Comparison of ENCODE assay signal across 7 cellular contexts in the genomic region with DNA sequence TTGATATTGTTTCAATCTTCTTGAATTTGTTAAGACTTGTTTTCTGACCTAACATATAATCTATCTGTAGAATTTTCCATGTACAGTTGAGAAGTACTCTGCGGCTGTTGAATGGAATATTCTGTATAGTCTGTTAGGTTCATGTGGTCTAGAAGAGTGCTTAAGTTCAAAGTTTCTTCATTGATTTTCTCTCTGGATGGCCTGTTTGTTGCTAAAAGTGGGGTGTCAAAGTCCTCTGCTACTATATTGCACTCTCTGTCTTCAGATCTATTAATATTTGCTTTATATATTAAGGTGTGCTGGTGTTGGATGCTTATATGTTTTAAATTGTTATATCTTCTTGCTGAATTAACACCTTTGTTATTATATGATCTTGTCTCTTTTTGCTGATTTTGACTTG.
"Had no signal": no experiment of that assay in that cellular context is flagged by ENCODE, and none has a peak within 500 bp of the region (broad histone marks: within the 10 kb centered on the region; RNA-seq: fewer than 3 reads in every experiment).

No MANE protein-coding gene starts in this region.

- FAIRE-seq: HTR-8/SVneo, K562 had no signal

- DNase-seq: IMR-90, KBM-7, KG1 had no signal

- H3K27ac ChIP-seq: HL-60, KMS-11 had no signal

- H3K9ac ChIP-seq: KMS-11 had no signal

- H3K4me2 ChIP-seq: KMS-11 had no signal

- ATAC-seq: K562 had no signal

- H3K4me3 ChIP-seq: K562 had no signal
